Comparison of ENCODE assay signal across 8 cellular contexts in genomic region chr5:57221049-57221568, GRCh38. TPM values are rescaled to one million over a fixed set of nuclear protein-coding genes. Genes with fewer than 3 reads are reported as not detected.
DNase-seq lines count a peak whose midpoint lies in the region; ATAC-seq, FAIRE-seq and TF ChIP-seq lines count a peak whose summit lies in the region.

No MANE protein-coding gene starts in this region.

- no peaks in the 10 kb centered on the region for H4K20me1 ChIP-seq in mammary epithelial cell (ENCODE audit: insufficient read depth, low read length)

- in situ Hi-C loops in mammary epithelial cell (cut with MboI; ENCODE audit: low sequenced_read_pairs in 2 of 2), result loop anchor here in 1 of 2 donors (5.0 kb wide), 1 partner anchor 319 kb away; no protein-coding TSS in a partner anchor

- H3K9ac ChIP-seq in mammary epithelial cell (ENCODE audit: insufficient read depth, low read length) (no peak overlapping the region), kidney (ENCODE audit: low read length in 2 of 2) (no peak overlapping the region)

- H3K4me3 ChIP-seq in mammary epithelial cell (replicated peaks in 1 of 3; ENCODE audit: insufficient read depth in 1 of 3, low read depth in 2 of 3, low read length in 3 of 3), result no peak overlapping the region
- H3K4me3 ChIP-seq in kidney (ENCODE audit: low read length in 2 of 2), result no peak overlapping the region
- no peak overlapping the region for H3K4me3 ChIP-seq in thoracic aorta
- H3K4me3 ChIP-seq in effector memory CD4-positive, alpha-beta T cell (ENCODE audit: insufficient read depth, low read depth, low read length, poor library complexity, severe bottlenecking), result no peak overlapping the region

- no peaks in the 10 kb centered on the region for H3K27me3 ChIP-seq in mammary epithelial cell (ENCODE audit: insufficient read depth, low read length)
- no peaks in the 10 kb centered on the region for H3K27me3 ChIP-seq in thoracic aorta (replicated peaks; ENCODE audit: insufficient read depth)
- no peaks in the 10 kb centered on the region for H3K27me3 ChIP-seq in effector memory CD4-positive, alpha-beta T cell (replicated peaks; ENCODE audit: control insufficient read depth, insufficient read depth, low read length, poor library complexity, severe bottlenecking)

- 50% methylated on average over 2 of the region's 2 CpGs for WGBS in mammary epithelial cell (ENCODE audit: low coverage, missing lambda C conversion rate)

- dilution Hi-C loops in mammary epithelial cell (cut with HindIII; ENCODE audit: low sequenced_read_pairs), result no loop called here

- H3K4me1 ChIP-seq in mammary epithelial cell (ENCODE audit: insufficient read depth, low read length) (peaks cover 5% of the 10 kb centered on the region), kidney (ENCODE audit: control insufficient read depth in 1 of 2, insufficient read depth in 1 of 2, low read depth in 1 of 2, low read length in 2 of 2) (no peaks in the 10 kb centered on the region), thoracic aorta (ENCODE audit: control insufficient read depth in 1 of 2, low read depth in 2 of 2) (peaks cover 6 to 10% of the 10 kb centered on the region in 2 donors)
- H3K4me1 ChIP-seq in effector memory CD4-positive, alpha-beta T cell (ENCODE audit: control insufficient read depth, insufficient read depth, low read length, poor library complexity, severe bottlenecking), result peaks cover 7% of the 10 kb centered on the region

- H3K36me3 ChIP-seq in mammary epithelial cell (ENCODE audit: insufficient read depth, low read length) (peaks cover 13% of the 10 kb centered on the region), kidney (ENCODE audit: control insufficient read depth in 1 of 2, insufficient read depth in 2 of 2, low read length in 2 of 2) (peaks cover 2 to 3% of the 10 kb centered on the region in 2 donors), thoracic aorta (no peaks in the 10 kb centered on the region)
- H3K36me3 ChIP-seq in effector memory CD4-positive, alpha-beta T cell (ENCODE audit: control insufficient read depth, insufficient read depth, low read length), result peaks cover 16% of the 10 kb centered on the region

- intact Hi-C loops in mammary epithelial cell (cut with micrococcal nuclease), result loop anchor here (1.0 to 5.0 kb wide), 7 partner anchors 48 to 949 kb away; partner anchors contain the start of genes MIER3 and SETD9
- intact Hi-C loops in kidney (cut with DNase I), result no loop called here

- ATAC-seq in HG03354 (IDR thresholded peaks at IDR 0.05; ENCODE audit: poor library complexity, severe bottlenecking, unreplicated experiment) (peak; percentile 75), thoracic aorta (ENCODE audit: insufficient number of reproducible peaks, low FRiP score, low read depth) (peak; percentile 55)

- peak; percentile 73 for DNase-seq in EH (ENCODE audit: low read depth)
- peak; percentile 84 for DNase-seq in OCI-M1 (lab: John Stamatoyannopoulos, UW)
- DNase-seq in mammary epithelial cell, result peak; percentile 37
- no peak for DNase-seq in kidney
- no peak for DNase-seq in thoracic aorta (ENCODE audit: low spot score)
- DNase-seq in effector memory CD4-positive, alpha-beta T cell, result no peak

- FAIRE-seq in A204.1 (lab: Jason Lieb, UNC), result peak; percentile 98
- peak; percentile 92 for FAIRE-seq in kidney (lab: Jason Lieb, UNC)

- TF ChIP-seq CTCF in mammary epithelial cell (conservative IDR thresholded peaks at IDR 0.05 in 1 of 2, IDR thresholded peaks at IDR 0.05 in 1 of 2; ENCODE audit: extremely low read depth in 1 of 2, insufficient read depth in 1 of 2, low read depth in 1 of 2, low read length in 2 of 2) (peak; percentile 70 to 76), kidney (IDR thresholded peaks at IDR 0.05; ENCODE audit: borderline replicate concordance, extremely low read depth, insufficient read depth) (peak; percentile 88), thoracic aorta (IDR thresholded peaks at IDR 0.05) (peak; percentile 90)

- BruUV-seq in mammary epithelial cell (replicated peaks; lab: Mats Ljungman, UMichigan), result no TSS peak

- H3K79me2 ChIP-seq in mammary epithelial cell (ENCODE audit: insufficient read depth, low read length), result peaks cover 89% of the 10 kb centered on the region

- no peak overlapping the region for H3K4me2 ChIP-seq in mammary epithelial cell (ENCODE audit: insufficient read depth, low read depth, low read length)

- CTCF ChIA-PET in mammary epithelial cell (lab: Charles Lee; ENCODE audit: low non-redundant PET), result no interaction called here

- H3K27ac ChIP-seq in mammary epithelial cell (ENCODE audit: insufficient read depth, low read depth, low read length) (no peak overlapping the region), kidney (ENCODE audit: low read depth in 2 of 2, low read length in 2 of 2) (no peak overlapping the region), thoracic aorta (no peak overlapping the region)
- no peak overlapping the region for H3K27ac ChIP-seq in effector memory CD4-positive, alpha-beta T cell (ENCODE audit: insufficient read depth, low read length, poor library complexity, severe bottlenecking)

- H3K9me3 ChIP-seq in mammary epithelial cell (replicated peaks; ENCODE audit: insufficient read depth, low read length) (no peaks in the 10 kb centered on the region), kidney (ENCODE audit: control insufficient read depth in 1 of 2, low read length in 2 of 2) (no peaks in the 10 kb centered on the region), thoracic aorta (no peaks in the 10 kb centered on the region)
- no peaks in the 10 kb centered on the region for H3K9me3 ChIP-seq in effector memory CD4-positive, alpha-beta T cell (ENCODE audit: control insufficient read depth, low read length)

- H2AFZ ChIP-seq in mammary epithelial cell (ENCODE audit: low read depth, low read length), result no peak overlapping the region

RNA-seq across cellular contexts. Expression of gene GPBP1, which starts 47.2 kb away (rescaled TPM):
- 10 to 100 TPM; 39.7 to 55.6 TPM for total RNA-seq in mammary epithelial cell
- polyA plus RNA-seq in mammary epithelial cell, result 18.4 TPM
- polyA minus RNA-seq in mammary epithelial cell, result 27.1 TPM
- total RNA-seq in kidney, result 80.9 TPM
- 52.7 TPM for polyA plus RNA-seq in kidney (ENCODE audit: insufficient read depth, low read depth, low replicate concordance)
- total RNA-seq in thoracic aorta, result 10 to 100 TPM; 40.2 to 93.0 TPM

Comparison
In these comparisons a context has a peak if more than half of its experiments do, and no peak if none do; other contexts are left out.
1. DNase-seq: peak in EH (single experiment), OCI-M1 (single experiment) and mammary epithelial cell (single experiment); none in kidney (single experiment), thoracic aorta (single experiment) and effector memory CD4-positive, alpha-beta T cell (0 of 3).
2. Peak in every context shown above with its lines, with median percentiles within 50 percentile points of each other: CTCF ChIP-seq.